ENCODE assay signal across 20 cellular contexts in the genomic region with DNA sequence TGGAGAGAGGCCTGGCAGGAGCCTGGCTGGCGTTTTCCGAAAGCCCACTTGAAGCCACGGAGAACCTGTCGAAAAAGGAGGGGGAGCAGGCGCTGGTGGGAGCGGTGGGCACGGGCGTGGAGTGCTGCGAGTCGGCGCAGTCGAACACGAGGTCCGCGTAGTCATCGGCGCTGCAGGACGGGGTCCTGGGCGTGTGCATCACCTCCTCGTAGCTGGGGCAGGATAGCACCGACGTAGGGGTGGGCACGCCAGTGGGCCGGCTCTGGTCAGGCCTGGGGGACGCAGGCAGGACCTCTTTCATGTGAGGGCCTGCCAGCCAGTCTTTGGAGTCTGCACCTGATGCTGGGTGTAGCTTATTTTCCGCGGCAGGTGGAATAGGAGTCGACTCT.
DNase-seq lines count a peak whose midpoint lies in the region; ATAC-seq, FAIRE-seq and TF ChIP-seq lines count a peak whose summit lies in the region.
"Had no signal": no experiment of that assay in that cellular context is flagged by ENCODE, and none has a peak within 500 bp of the region (broad histone marks: within the 10 kb centered on the region; RNA-seq: fewer than 3 reads in every experiment).

No MANE protein-coding gene starts in this region.

- H4K20me1 ChIP-seq in HCT116 (ENCODE audit: insufficient read depth) (peaks cover 3% of the 10 kb centered on the region; the same call in 1 of the 2 replicates), K562 (replicated peaks; ENCODE audit: control insufficient read depth, insufficient read depth, low read length) (no peaks in the 10 kb centered on the region), SK-N-SH (ENCODE audit: insufficient read depth) (peaks cover 10% of the 10 kb centered on the region; the same call in 1 of the 2 replicates), H9 (ENCODE audit: control insufficient read depth, insufficient read depth, insufficient read length) (no peaks in the 10 kb centered on the region)

- CTCF ChIA-PET in HCT116 (lab: Charles Lee), result no interaction called here
- CTCF ChIA-PET in K562 (lab: Yijun Ruan, JAX; ENCODE audit: low intra/inter-chr PET ratio), result no interaction called here
- CTCF ChIA-PET in SK-N-SH (lab: Yijun Ruan, JAX), result interaction anchor here (1.0 to 1.3 kb wide), 3 partner anchors 8 to 12 kb away, joined by 3 to 4 read pairs (median 4); no protein-coding TSS in a partner anchor

- H2AK5ac ChIP-seq in neuronal stem cell (ENCODE audit: low read depth, low read length) (no peak overlapping the region), H9 (ENCODE audit: insufficient read length, low read length) (no peak overlapping the region)

- no peaks in the 10 kb centered on the region for H3K4me1 Mint-ChIP-seq in H9
- H3K4me1 Mint-ChIP-seq: GM23338 had no signal

- peaks cover 72% of the 10 kb centered on the region for H3K36me3 ChIP-seq in right atrium auricular region
- peaks cover 49% of the 10 kb centered on the region in 2 experiments; a peak in 3 of 4 replicates for H3K36me3 ChIP-seq in HCT116 (ENCODE audit: control insufficient read depth in 1 of 2, insufficient read depth in 2 of 2, low read length in 2 of 2)
- H3K36me3 ChIP-seq in K562 (ENCODE audit: control insufficient read depth, insufficient read depth, low read length), result peaks cover 88% of the 10 kb centered on the region
- H3K36me3 ChIP-seq in neuronal stem cell (replicated peaks in 1 of 2; ENCODE audit: control insufficient read depth in 2 of 2, insufficient read depth in 2 of 2, low read length in 2 of 2), result peaks cover 63 to 92% of the 10 kb centered on the region in 2 donors
- H3K36me3 ChIP-seq in SK-N-SH (replicated peaks in 1 of 2; ENCODE audit: control insufficient read depth in 1 of 2, insufficient read depth in 2 of 2, low read length in 1 of 2), result peaks cover 29 to 80% of the 10 kb centered on the region in 2 experiments

- no peak overlapping the region for H3K4me3 ChIP-seq in right atrium auricular region
- H3K4me3 ChIP-seq in HCT116 (replicated peaks in 1 of 2; ENCODE audit: low read depth in 1 of 2, low read length in 2 of 2), result no peak overlapping the region
- H3K4me3 ChIP-seq in K562, result no peak overlapping the region
- no peak overlapping the region for H3K4me3 ChIP-seq in neuronal stem cell (ENCODE audit: low read length in 2 of 2)
- H3K4me3 ChIP-seq in SK-N-SH (ENCODE audit: low read depth in 2 of 2, low read length in 1 of 2), result no peak overlapping the region
- H3K4me3 ChIP-seq: GM23338 had no signal

- no peak for ATAC-seq in left ventricle myocardium superior
- no peak for ATAC-seq in HCT116
- ATAC-seq in K562, result no peak
- ATAC-seq: GM23338 had no signal

- H3K4me3 Mint-ChIP-seq in H9, result no peak overlapping the region
- H3K4me3 Mint-ChIP-seq: CD4-positive, alpha-beta memory T cell; GM23338 had no signal

- RAD21 ChIA-PET in HCT116 (lab: Charles Lee; ENCODE audit: low non-redundant PET in 1 of 2, low total read pairs in 2 of 2, uncharacterized antibody in 2 of 2, unreplicated experiment in 2 of 2), result no interaction called here

- intact Hi-C loops in left ventricle myocardium superior (cut with micrococcal nuclease) (no loop called here), HCT116 (cut with micrococcal nuclease) (no loop called here), K562 (cut with micrococcal nuclease) (no loop called here)

- TF ChIP-seq CTCF in right atrium auricular region (IDR thresholded peaks at IDR 0.05), result no peak
- no peak for TF ChIP-seq CTCF in HCT116 (IDR thresholded peaks at IDR 0.05 in 2 of 3, conservative IDR thresholded peaks at IDR 0.05 in 1 of 3; ENCODE audit: borderline replicate concordance in 1 of 3, insufficient read depth in 1 of 3, low read depth in 2 of 3, low read length in 2 of 3)
- no peak for TF ChIP-seq CTCF in K562 (IDR thresholded peaks at IDR 0.05 in 2 of 3, conservative IDR thresholded peaks at IDR 0.05 in 1 of 3; ENCODE audit: insufficient read depth in 2 of 3, low read depth in 1 of 3, low read length in 3 of 3)
- TF ChIP-seq CTCF in SK-N-SH (IDR thresholded peaks at IDR 0.05), result no peak
- TF ChIP-seq CTCF in H9 (conservative IDR thresholded peaks at IDR 0.05), result no peak

- no peak for TF ChIP-seq EP300 in K562 (IDR thresholded peaks at IDR 0.05; ENCODE audit: low read length)
- TF ChIP-seq EP300 in SK-N-SH (IDR thresholded peaks at IDR 0.05; ENCODE audit: borderline replicate concordance in 1 of 2, low read depth in 1 of 2, low read length in 1 of 2), result no peak

- H2AFZ ChIP-seq in HCT116 (ENCODE audit: low read depth, low read length, poor library complexity, severe bottlenecking), result no peak overlapping the region
- H2AFZ ChIP-seq in K562 (ENCODE audit: low read depth, low read length), result no peak overlapping the region
- H2AFZ ChIP-seq in neuronal stem cell (ENCODE audit: low read length), result no peak overlapping the region
- no peak overlapping the region for H2AFZ ChIP-seq in SK-N-SH (ENCODE audit: low read depth)
- H2AFZ ChIP-seq in H9 (ENCODE audit: low read length), result no peak overlapping the region
- H2AFZ ChIP-seq: GM23338 had no signal

- H4K91ac ChIP-seq in neuronal stem cell (ENCODE audit: low read depth, low read length, poor library complexity), result no peak overlapping the region
- H4K91ac ChIP-seq in H9 (ENCODE audit: insufficient read length, low read depth, low read length), result no peak overlapping the region

- no peak overlapping the region for H4K5ac ChIP-seq in H9 (ENCODE audit: insufficient read length, low read depth, low read length)

- H4K8ac ChIP-seq in neuronal stem cell (ENCODE audit: low read depth, low read length), result no peak overlapping the region
- no peak overlapping the region for H4K8ac ChIP-seq in H9 (replicated peaks; ENCODE audit: insufficient read length, low read depth, low read length)

- no peak for FAIRE-seq in K562 (lab: Jason Lieb, UNC)
- FAIRE-seq: GM12891, GM18507, H54 had no signal

- H3T11ph ChIP-seq in H9 (ENCODE audit: low read length), result no peak overlapping the region

- no peak overlapping the region for H2BK20ac ChIP-seq in H9 (ENCODE audit: low read depth, low read length, poor library complexity, severe bottlenecking)

- no peak overlapping the region for H3K4me2 ChIP-seq in HCT116 (ENCODE audit: low read length)
- no peak overlapping the region for H3K4me2 ChIP-seq in K562 (ENCODE audit: insufficient read depth, low read length)
- H3K4me2 ChIP-seq in neuronal stem cell (ENCODE audit: insufficient read depth, low read length, poor library complexity, severe bottlenecking), result no peak overlapping the region
- H3K4me2 ChIP-seq in SK-N-SH, result no peak overlapping the region
- no peak overlapping the region for H3K4me2 ChIP-seq in H9 (ENCODE audit: insufficient read depth, insufficient read length, low read length)
- H3K4me2 ChIP-seq: GM23338 had no signal

- TF ChIP-seq RAD21 in HCT116 (IDR thresholded peaks at IDR 0.05; ENCODE audit: low read depth) (no peak), K562 (CRISPR knock-in tag; conservative IDR thresholded peaks at IDR 0.05 in 1 of 2, IDR thresholded peaks at IDR 0.05 in 1 of 2) (no peak), SK-N-SH (IDR thresholded peaks at IDR 0.05; ENCODE audit: low read length) (no peak)

- H3K79me1 ChIP-seq in neuronal stem cell (ENCODE audit: low read depth, low read length) (peaks cover 17% of the 10 kb centered on the region), H9 (ENCODE audit: insufficient read depth, low read depth, low read length, poor library complexity, severe bottlenecking) (peaks cover 3% of the 10 kb centered on the region)

- no peak overlapping the region for H3K14ac ChIP-seq in neuronal stem cell (ENCODE audit: low read length)
- H3K14ac ChIP-seq in H9 (ENCODE audit: insufficient read depth, low read length), result no peak overlapping the region

- no peaks in the 10 kb centered on the region for H3F3A ChIP-seq in SK-N-SH (replicated peaks; ENCODE audit: insufficient read depth)

- no peaks in the 10 kb centered on the region for H3K23me2 ChIP-seq in H9 (ENCODE audit: insufficient read length, low read depth, low read length, poor library complexity, severe bottlenecking)

- H2BK5ac ChIP-seq in neuronal stem cell (ENCODE audit: low read length) (no peak overlapping the region), H9 (ENCODE audit: insufficient read length, low read length) (no peak overlapping the region)

- H2BK15ac ChIP-seq in neuronal stem cell (ENCODE audit: low read length), result no peak overlapping the region
- H2BK15ac ChIP-seq in H9 (ENCODE audit: low read depth, low read length), result no peak overlapping the region

- no peaks in the 10 kb centered on the region for H3K27me3 Mint-ChIP-seq in H9 (ENCODE audit: low read depth)
- H3K27me3 Mint-ChIP-seq: CD4-positive, alpha-beta memory T cell had no signal

- peak; percentile 6 for DNase-seq in left ventricle myocardium superior
- DNase-seq in right atrium auricular region (ENCODE audit: low spot score), result no peak
- DNase-seq in HCT116 (ENCODE audit: low read depth, low spot score), result no peak
- DNase-seq in K562 (ENCODE audit: extremely low read depth in 1 of 4, low spot score in 3 of 4), result no peak
- no peak for DNase-seq in neuronal stem cell (ENCODE audit: low spot score)
- no peak for DNase-seq in activated CD4-positive, CD25-positive, alpha-beta regulatory T cell treated with anti-CD3 and anti-CD28 coated beads, Interleukin-2, amount 50 U/mL, for 72 hours
- no peak for DNase-seq in SK-N-SH
- no peak for DNase-seq in H9
- DNase-seq: C1 segment of cervical spinal cord, Calu3, COR-L47, DMS53, DMS79 treated with DMSO at 0.1 percent for 48 hours, GF-D8, HCEC 1CT had no signal

- peaks cover 11 to 32% (median 30%) of the 10 kb centered on the region in 3 experiments for H3K36me3 Mint-ChIP-seq in H9 (ENCODE audit: insufficient read depth in 1 of 3, low read depth in 3 of 3)

- H3K9me3 ChIP-seq in right atrium auricular region (no peaks in the 10 kb centered on the region), HCT116 (ENCODE audit: control insufficient read depth in 1 of 2, insufficient read depth in 1 of 2, low read depth in 1 of 2, low read length in 2 of 2) (no peaks in the 10 kb centered on the region), K562 (replicated peaks; ENCODE audit: control insufficient read depth, insufficient read depth, low read depth, low read length) (peaks cover 11% of the 10 kb centered on the region), neuronal stem cell (replicated peaks in 1 of 2; ENCODE audit: control insufficient read depth in 2 of 2, insufficient read depth in 1 of 2, low read depth in 1 of 2, low read length in 2 of 2) (no peaks in the 10 kb centered on the region), SK-N-SH (no peaks in the 10 kb centered on the region), H9 (ENCODE audit: control insufficient read depth, low read depth, low read length) (no peaks in the 10 kb centered on the region)

- H2BK120ac ChIP-seq in neuronal stem cell (ENCODE audit: low read depth, low read length) (no peak overlapping the region), H9 (ENCODE audit: low read depth, low read length, poor library complexity, severe bottlenecking) (no peak overlapping the region)

- H3K18ac ChIP-seq in neuronal stem cell (ENCODE audit: low read length) (no peak overlapping the region), H9 (ENCODE audit: insufficient read length, low read depth, low read length) (no peak overlapping the region)

- POLR2A ChIA-PET in HCT116 (lab: Charles Lee) (no interaction called here), K562 (lab: Yijun Ruan, JAX) (interaction anchor here (1.0 kb wide), 1 partner anchor 15 kb away, joined by 3 read pairs; no protein-coding TSS in a partner anchor), SK-N-SH (lab: Yijun Ruan, JAX) (no interaction called here)

- H3K27ac ChIP-seq in right atrium auricular region, result no peak overlapping the region
- H3K27ac ChIP-seq in HCT116 (ENCODE audit: low read depth, low read length), result no peak overlapping the region
- no peak overlapping the region for H3K27ac ChIP-seq in K562 (ENCODE audit: extremely low read depth, low read depth, low read length)
- no peak overlapping the region for H3K27ac ChIP-seq in neuronal stem cell (replicated peaks; ENCODE audit: low read length)
- H3K27ac ChIP-seq in SK-N-SH (ENCODE audit: low read depth in 2 of 2, low read length in 1 of 2), result no peak overlapping the region
- H3K27ac ChIP-seq in H9 (ENCODE audit: insufficient read length, low read depth, low read length), result no peak overlapping the region

- H3K9me1 ChIP-seq in K562 (ENCODE audit: control insufficient read depth, insufficient read depth, low read length), result no peaks in the 10 kb centered on the region

- no peak overlapping the region for H3K9ac ChIP-seq in HCT116 (ENCODE audit: low read length)
- H3K9ac ChIP-seq in K562 (ENCODE audit: insufficient read depth in 1 of 2, low read depth in 2 of 2, low read length in 2 of 2), result no peak overlapping the region; a peak in 1 of 4 replicates
- no peak overlapping the region for H3K9ac ChIP-seq in neuronal stem cell (ENCODE audit: low read depth, low read length, poor library complexity)
- H3K9ac ChIP-seq in SK-N-SH, result no peak overlapping the region
- no peak overlapping the region for H3K9ac ChIP-seq in H9 (ENCODE audit: extremely low read depth, insufficient read length, low read length)

- H3K23ac ChIP-seq in neuronal stem cell (ENCODE audit: low read depth, low read length, poor library complexity) (peak overlapping the region; percentile 55), H9 (ENCODE audit: insufficient read length, low read depth, low read length) (no peak overlapping the region)

- peaks cover 15% of the 10 kb centered on the region; the same call in 1 of the 2 replicates for H3K79me2 ChIP-seq in HCT116 (ENCODE audit: insufficient read depth, low read length)
- H3K79me2 ChIP-seq in K562 (ENCODE audit: control insufficient read depth, insufficient read depth, low read length), result no peaks in the 10 kb centered on the region
- peaks cover 16% of the 10 kb centered on the region for H3K79me2 ChIP-seq in SK-N-SH (ENCODE audit: insufficient read depth)
- H3K79me2 ChIP-seq in H9 (ENCODE audit: insufficient read depth, low read length), result no peaks in the 10 kb centered on the region; the same call in 1 of the 2 replicates

- H3K27me3 ChIP-seq in right atrium auricular region (no peaks in the 10 kb centered on the region), HCT116 (ENCODE audit: insufficient read depth, low read length) (no peaks in the 10 kb centered on the region), K562 (ENCODE audit: control insufficient read depth in 2 of 2, insufficient read depth in 2 of 2, low read length in 2 of 2) (no peaks in the 10 kb centered on the region), neuronal stem cell (ENCODE audit: control insufficient read depth in 3 of 3, insufficient read depth in 3 of 3, low read depth in 1 of 3, low read length in 3 of 3) (no peaks in the 10 kb centered on the region), SK-N-SH (ENCODE audit: insufficient read depth) (no peaks in the 10 kb centered on the region), H9 (ENCODE audit: insufficient read depth, low read length) (no peaks in the 10 kb centered on the region)

- H3K56ac ChIP-seq in H9 (ENCODE audit: insufficient read length, low read depth, low read length), result no peak overlapping the region

- 100% methylated on average over 6 of the region's 28 CpGs for WGBS in K562 (ENCODE audit: insufficient coverage, low coverage, missing lambda C conversion rate)
- no CpG with 5 or more reads among the region's 28 CpGs for WGBS in neuronal stem cell (ENCODE audit: extremely low coverage in 2 of 2, insufficient read length in 2 of 2, insufficient replicate concordance in 1 of 2), 2 donors
- WGBS in SK-N-SH (ENCODE audit: low lambda C conversion rate), result 93% methylated on average over 28 of the region's 28 CpGs
- WGBS in H9 (ENCODE audit: extremely low coverage, insufficient read length, low lambda C conversion rate), result no CpG with 5 or more reads among the region's 28 CpGs

- H3K4ac ChIP-seq in neuronal stem cell (ENCODE audit: low read length) (no peak overlapping the region), H9 (ENCODE audit: low read depth, low read length) (no peak overlapping the region)

- no TSS peak for BruUV-seq in HCT116 (replicated peaks; lab: Mats Ljungman, UMichigan)
- BruUV-seq in K562 (replicated peaks; lab: Mats Ljungman, UMichigan), result no TSS peak

- H3K9me3 Mint-ChIP-seq in H9, result no peaks in the 10 kb centered on the region
- H3K9me3 Mint-ChIP-seq: GM23338 had no signal

- no peaks in the 10 kb centered on the region for H3K4me1 ChIP-seq in right atrium auricular region
- H3K4me1 ChIP-seq in HCT116 (ENCODE audit: control insufficient read depth in 1 of 2, insufficient read depth in 2 of 2, low read length in 2 of 2), result no peaks in the 10 kb centered on the region
- H3K4me1 ChIP-seq in K562 (replicated peaks in 1 of 2; ENCODE audit: control insufficient read depth in 2 of 2, insufficient read depth in 2 of 2, low read length in 2 of 2), result peaks cover 0 to 14% of the 10 kb centered on the region in 2 experiments; a peak in 1 of 5 replicates
- H3K4me1 ChIP-seq in neuronal stem cell (ENCODE audit: control insufficient read depth in 2 of 2, insufficient read depth in 1 of 2, low read depth in 1 of 2, low read length in 2 of 2), result peaks cover 2% of the 10 kb centered on the region in 2 donors
- H3K4me1 ChIP-seq in SK-N-SH (ENCODE audit: control insufficient read depth in 1 of 2, insufficient read depth in 2 of 2, low read depth in 1 of 2, low read length in 1 of 2), result no peaks in the 10 kb centered on the region
- no peaks in the 10 kb centered on the region for H3K4me1 ChIP-seq in H9 (ENCODE audit: insufficient read depth, low read length)

- no peak overlapping the region for H3K27ac Mint-ChIP-seq in H9
- H3K27ac Mint-ChIP-seq: GM23338 had no signal

- H3K9me2 ChIP-seq in HCT116 (ENCODE audit: insufficient read depth), result no peaks in the 10 kb centered on the region
- H3K9me2 ChIP-seq in SK-N-SH, result no peaks in the 10 kb centered on the region

- in situ Hi-C loops in K562 (cut with MboI), result no loop called here

- H2BK12ac ChIP-seq in neuronal stem cell (ENCODE audit: low read length), result no peak overlapping the region
- no peak overlapping the region for H2BK12ac ChIP-seq in H9 (ENCODE audit: insufficient read length, low read depth, low read length)

- TF ChIP-seq POLR2A in HCT116 (IDR thresholded peaks at IDR 0.05; ENCODE audit: borderline replicate concordance, extremely low read depth, insufficient read depth, insufficient read length) (no peak), K562 (conservative IDR thresholded peaks at IDR 0.05) (no peak)
